Comparison of ENCODE assay signal across 19 cellular contexts in genomic region chr11:67050139-67050538, GRCh38. TPM values are rescaled to one million over a fixed set of nuclear protein-coding genes. Genes with fewer than 3 reads are reported as not detected.
"Had no signal": no experiment of that assay in that cellular context is flagged by ENCODE, and none has a peak within 500 bp of the region (broad histone marks: within the 10 kb centered on the region; RNA-seq: fewer than 3 reads in every experiment).

No MANE protein-coding gene starts in this region.

- H3K27me3 ChIP-seq: esophagus squamous epithelium had no signal

- H3K27ac Mint-ChIP-seq: activated CD8-positive, alpha-beta T cell treated with anti-CD3 and anti-CD28 coated beads for 36 hours; activated naive CD8-positive, alpha-beta T cell treated with anti-CD3 and anti-CD28 coated beads, Interleukin-2, amount 10 ng/mL, durations not matched to agents 7 days and 5 days; activated T-cell treated with anti-CD3 and anti-CD28 coated beads, Interleukin-2, amount 50 U/mL, for 72 hours; naive thymus-derived CD8-positive, alpha-beta T cell; stimulated activated naive B cell treated with anti-CD40 and anti-IgM and Interleukin-4, amounts not matched to agents 10 μg/mL and 1 μg/mL and 100 μg/mL, for 72 hours had no signal

- DNase-seq: activated CD4-positive, alpha-beta T cell treated with anti-CD3 and anti-CD28 coated beads for 4 hours; activated CD8-positive, alpha-beta memory T cell treated with anti-CD3 and anti-CD28 coated beads, Interleukin-2, amount 50 U/mL, for 4 hours; activated CD8-positive, alpha-beta T cell treated with anti-CD3 and anti-CD28 coated beads for 36 hours; activated gamma-delta T cell treated with Interleukin-2 at 50 U/mL for 16 hours; activated naive CD8-positive, alpha-beta T cell treated with anti-CD3 and anti-CD28 coated beads, Interleukin-2, amount 10 ng/mL, durations not matched to agents 7 days and 5 days; activated T-cell treated with anti-CD3 and anti-CD28 coated beads, Interleukin-2, amount 50 U/mL, for 72 hours; aorta; esophagus squamous epithelium; foreskin fibroblast; glutamatergic neuron; lower lobe of right lung; mucosa of descending colon; naive thymus-derived CD8-positive, alpha-beta T cell; psoas muscle; sigmoid colon; stimulated activated CD4-positive, alpha-beta T cell treated with anti-CD3 and anti-CD28 coated beads, Interleukin-2, amount 100 ng/mL, for 24 hours; stimulated activated naive B cell treated with anti-CD40 and anti-IgM and Interleukin-4, amounts not matched to agents 10 μg/mL and 1 μg/mL and 100 μg/mL, for 72 hours; trophoblast cell had no signal

- H3K36me3 Mint-ChIP-seq: activated naive CD8-positive, alpha-beta T cell treated with anti-CD3 and anti-CD28 coated beads, Interleukin-2, amount 10 ng/mL, durations not matched to agents 7 days and 5 days; naive thymus-derived CD8-positive, alpha-beta T cell; stimulated activated naive B cell treated with anti-CD40 and anti-IgM and Interleukin-4, amounts not matched to agents 10 μg/mL and 1 μg/mL and 100 μg/mL, for 72 hours had no signal

- H3K9me3 ChIP-seq: esophagus squamous epithelium, lower lobe of right lung, mucosa of descending colon, psoas muscle, sigmoid colon had no signal

- H3K27ac ChIP-seq: esophagus squamous epithelium, lower lobe of right lung, psoas muscle, sigmoid colon, VCaP had no signal

- H3K4me1 ChIP-seq: sigmoid colon had no signal

- H3K4me1 Mint-ChIP-seq: activated naive CD8-positive, alpha-beta T cell treated with anti-CD3 and anti-CD28 coated beads, Interleukin-2, amount 10 ng/mL, durations not matched to agents 7 days and 5 days had no signal

- H3K9me3 Mint-ChIP-seq: activated CD8-positive, alpha-beta T cell treated with anti-CD3 and anti-CD28 coated beads for 36 hours; activated naive CD8-positive, alpha-beta T cell treated with anti-CD3 and anti-CD28 coated beads, Interleukin-2, amount 10 ng/mL, durations not matched to agents 7 days and 5 days; activated T-cell treated with anti-CD3 and anti-CD28 coated beads, Interleukin-2, amount 50 U/mL, for 72 hours; naive thymus-derived CD8-positive, alpha-beta T cell; stimulated activated naive B cell treated with anti-CD40 and anti-IgM and Interleukin-4, amounts not matched to agents 10 μg/mL and 1 μg/mL and 100 μg/mL, for 72 hours had no signal

- H3K36me3 ChIP-seq: esophagus squamous epithelium, lower lobe of right lung, sigmoid colon had no signal

- H3K4me3 Mint-ChIP-seq: activated CD8-positive, alpha-beta T cell treated with anti-CD3 and anti-CD28 coated beads for 36 hours; activated naive CD8-positive, alpha-beta T cell treated with anti-CD3 and anti-CD28 coated beads, Interleukin-2, amount 10 ng/mL, durations not matched to agents 7 days and 5 days; activated T-cell treated with anti-CD3 and anti-CD28 coated beads, Interleukin-2, amount 50 U/mL, for 72 hours; naive thymus-derived CD8-positive, alpha-beta T cell; stimulated activated naive B cell treated with anti-CD40 and anti-IgM and Interleukin-4, amounts not matched to agents 10 μg/mL and 1 μg/mL and 100 μg/mL, for 72 hours had no signal

- ATAC-seq: activated CD8-positive, alpha-beta T cell treated with anti-CD3 and anti-CD28 coated beads for 36 hours; activated T-cell treated with anti-CD3 and anti-CD28 coated beads, Interleukin-2, amount 50 U/mL, for 72 hours; lower lobe of right lung; mucosa of descending colon; naive thymus-derived CD8-positive, alpha-beta T cell; psoas muscle; stimulated activated naive B cell treated with anti-CD40 and anti-IgM and Interleukin-4, amounts not matched to agents 10 μg/mL and 1 μg/mL and 100 μg/mL, for 72 hours had no signal

- H3K4me3 ChIP-seq: esophagus squamous epithelium, lower lobe of right lung, mucosa of descending colon, psoas muscle, sigmoid colon had no signal

RNA-seq across cellular contexts. Expression of gene SYT12, which starts 27.2 kb away (rescaled TPM):
- total RNA-seq: activated CD8-positive, alpha-beta T cell treated with anti-CD3 and anti-CD28 coated beads for 36 hours; activated naive CD8-positive, alpha-beta T cell treated with anti-CD3 and anti-CD28 coated beads, Interleukin-2, amount 10 ng/mL, durations not matched to agents 7 days and 5 days; activated T-cell treated with anti-CD3 and anti-CD28 coated beads, Interleukin-2, amount 50 U/mL, for 72 hours; lower lobe of right lung; naive thymus-derived CD8-positive, alpha-beta T cell; sigmoid colon had no signal
- polyA plus RNA-seq: naive thymus-derived CD8-positive, alpha-beta T cell had no signal
